Comparison of ENCODE assay signal across 21 cellular contexts in the genomic region with DNA sequence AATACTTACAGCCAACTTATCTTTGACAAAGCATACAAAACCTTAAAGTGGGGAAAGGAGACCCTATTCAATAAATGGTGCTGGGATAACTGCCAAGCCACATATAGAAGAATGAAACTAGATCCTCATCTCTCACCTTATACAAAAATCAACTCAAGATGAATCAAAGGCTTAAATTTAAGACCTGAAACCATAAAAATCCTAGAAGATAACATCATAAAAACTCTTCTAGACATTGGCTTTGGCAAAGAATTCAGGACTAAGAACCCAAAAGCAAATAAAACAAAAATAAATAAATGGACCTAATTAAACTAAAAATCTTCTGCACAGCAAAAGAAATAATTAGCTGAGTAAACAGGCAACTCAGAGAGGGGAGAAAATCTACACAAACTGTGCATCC.
"Had no signal": no experiment of that assay in that cellular context is flagged by ENCODE, and none has a peak within 500 bp of the region (broad histone marks: within the 10 kb centered on the region; RNA-seq: fewer than 3 reads in every experiment).

No MANE protein-coding gene starts in this region.

- H3K27ac Mint-ChIP-seq: activated CD4-positive, alpha-beta memory T cell treated with anti-CD3 and anti-CD28 coated beads for 36 hours; activated CD4-positive, alpha-beta T cell treated with anti-CD3 and anti-CD28 coated beads, Interleukin-2, amount 10 ng/mL, durations not matched to agents 7 days and 5 days; activated naive CD4-positive, alpha-beta T cell treated with anti-CD3 and anti-CD28 coated beads for 36 hours; activated naive CD8-positive, alpha-beta T cell treated with anti-CD3 and anti-CD28 coated beads for 36 hours; activated T-helper 17 cell treated with anti-CD3 and anti-CD28 coated beads, Interleukin-2, amount 50 U/mL, for 72 hours; IgD-negative memory B cell had no signal

- ATAC-seq: activated T-helper 17 cell treated with anti-CD3 and anti-CD28 coated beads, Interleukin-2, amount 50 U/mL, for 72 hours had no signal

- H3K4me1 Mint-ChIP-seq: activated CD4-positive, alpha-beta T cell treated with anti-CD3 and anti-CD28 coated beads, Interleukin-2, amount 10 ng/mL, durations not matched to agents 7 days and 5 days; activated naive CD8-positive, alpha-beta T cell treated with anti-CD3 and anti-CD28 coated beads for 36 hours; activated T-helper 17 cell treated with anti-CD3 and anti-CD28 coated beads, Interleukin-2, amount 50 U/mL, for 72 hours; IgD-negative memory B cell had no signal

- H3K36me3 Mint-ChIP-seq: activated CD4-positive, alpha-beta memory T cell treated with anti-CD3 and anti-CD28 coated beads for 36 hours; activated naive CD8-positive, alpha-beta T cell treated with anti-CD3 and anti-CD28 coated beads for 36 hours; IgD-negative memory B cell had no signal

- H3K27me3 ChIP-seq: brain microvascular endothelial cell, cardiac muscle cell had no signal

- DNase-seq: activated CD4-positive, alpha-beta memory T cell treated with anti-CD3 and anti-CD28 coated beads for 36 hours; activated CD4-positive, alpha-beta T cell treated with anti-CD3 and anti-CD28 coated beads, Interleukin-2, amount 10 ng/mL, durations not matched to agents 7 days and 5 days; activated CD4-positive, CD25-positive, alpha-beta regulatory T cell; activated gamma-delta T cell; activated naive CD4-positive, alpha-beta T cell treated with anti-CD3 and anti-CD28 coated beads for 36 hours; activated naive CD8-positive, alpha-beta T cell treated with anti-CD3 and anti-CD28 coated beads for 36 hours; activated T-cell treated with anti-CD3 and anti-CD28 coated beads for 4 hours; activated T-cell treated with anti-CD3 and anti-CD28 coated beads, Interleukin-2, amount 50 U/mL, for 48 hours; brain microvascular endothelial cell; KG1; NCI-H1694; NCI-H2029; NCI-H446; NCI-H524; NCI-H748 treated with DMSO at 0.1 percent for 48 hours; SIG-M5; T-helper 1 cell had no signal

- H3K27me3 Mint-ChIP-seq: activated CD4-positive, alpha-beta memory T cell treated with anti-CD3 and anti-CD28 coated beads for 36 hours; activated CD4-positive, alpha-beta T cell treated with anti-CD3 and anti-CD28 coated beads, Interleukin-2, amount 10 ng/mL, durations not matched to agents 7 days and 5 days; activated naive CD8-positive, alpha-beta T cell treated with anti-CD3 and anti-CD28 coated beads for 36 hours; activated T-helper 17 cell treated with anti-CD3 and anti-CD28 coated beads, Interleukin-2, amount 50 U/mL, for 72 hours; IgD-negative memory B cell had no signal

- H3K27ac ChIP-seq: brain microvascular endothelial cell, cardiac muscle cell, VCaP had no signal

- H3K4me3 Mint-ChIP-seq: activated CD4-positive, alpha-beta memory T cell treated with anti-CD3 and anti-CD28 coated beads for 36 hours; activated CD4-positive, alpha-beta T cell treated with anti-CD3 and anti-CD28 coated beads, Interleukin-2, amount 10 ng/mL, durations not matched to agents 7 days and 5 days; activated naive CD4-positive, alpha-beta T cell treated with anti-CD3 and anti-CD28 coated beads for 36 hours; activated naive CD8-positive, alpha-beta T cell treated with anti-CD3 and anti-CD28 coated beads for 36 hours; activated T-helper 17 cell treated with anti-CD3 and anti-CD28 coated beads, Interleukin-2, amount 50 U/mL, for 72 hours; IgD-negative memory B cell had no signal

- H3K36me3 ChIP-seq: brain microvascular endothelial cell, cardiac muscle cell had no signal

- H3K4me3 ChIP-seq: cardiac muscle cell had no signal
